In the genomic region with DNA sequence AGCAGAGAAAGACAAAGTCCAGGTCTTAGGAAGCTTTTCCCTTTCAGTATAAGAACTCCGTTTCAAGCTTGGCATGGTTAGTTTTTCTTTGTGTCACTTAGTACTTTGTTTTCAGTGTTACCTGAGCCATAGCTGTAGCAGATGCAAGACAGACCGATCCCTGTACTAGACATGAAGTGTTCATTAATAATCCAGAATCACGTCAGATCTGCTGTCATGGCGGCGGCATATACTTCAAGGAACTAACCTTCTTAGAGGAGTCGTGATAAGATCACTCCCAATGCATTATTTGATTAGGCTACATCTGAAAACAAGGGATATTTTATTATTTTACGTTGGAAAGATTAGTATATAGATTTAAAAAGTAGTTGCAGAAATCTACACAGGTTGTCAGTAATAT, we compare ENCODE assay signal across 26 cellular contexts.
"Had no signal": no experiment of that assay in that cellular context is flagged by ENCODE, and none has a peak within 500 bp of the region (broad histone marks: within the 10 kb centered on the region; RNA-seq: fewer than 3 reads in every experiment).

No MANE protein-coding gene starts in this region.

- FAIRE-seq: frontal cortex, kidney had no signal

- H3K27ac ChIP-seq: colonic mucosa, epithelial cell of prostate, foreskin keratinocyte, gastroesophageal sphincter, heart left ventricle, hepatocyte, lower lobe of right lung had no signal

- H3K27me3 ChIP-seq: colonic mucosa, foreskin keratinocyte, gastroesophageal sphincter, heart left ventricle, hepatocyte had no signal

- H3K4me2 ChIP-seq: hepatocyte had no signal

- H3K4me3 ChIP-seq: colonic mucosa, gastroesophageal sphincter, heart left ventricle, hepatocyte, lower lobe of right lung, mucosa of descending colon had no signal

- DNase-seq: colonic mucosa; cortex of kidney; effector CD8-positive, alpha-beta T cell; effector memory CD8-positive, alpha-beta T cell; endodermal cell; erythroblast; foreskin keratinocyte; heart left ventricle; hypothalamus; immature natural killer cell; islet precursor cell; kidney; kidney glomerular epithelial cell; left colon; left ventricle myocardium superior; lower lobe of right lung; mesenchymal stem cell; mucosa of descending colon; naive B cell; naive thymus-derived CD8-positive, alpha-beta T cell had no signal

- H3K9me3 ChIP-seq: colonic mucosa, gastroesophageal sphincter, heart left ventricle, lower lobe of right lung, mucosa of descending colon had no signal

- H3K4me1 ChIP-seq: colonic mucosa, foreskin keratinocyte, lower lobe of right lung had no signal

- H3K36me3 ChIP-seq: colonic mucosa had no signal

- ATAC-seq: effector memory CD8-positive, alpha-beta T cell; esophagus mucosa; foreskin keratinocyte; gastroesophageal sphincter; heart left ventricle; left colon; left lobe of liver; left ventricle myocardium superior; lower lobe of right lung; mucosa of descending colon; naive thymus-derived CD8-positive, alpha-beta T cell had no signal

- H2AFZ ChIP-seq: hepatocyte had no signal
